15 cellular contexts compared by ENCODE assay signal in the genomic region with DNA sequence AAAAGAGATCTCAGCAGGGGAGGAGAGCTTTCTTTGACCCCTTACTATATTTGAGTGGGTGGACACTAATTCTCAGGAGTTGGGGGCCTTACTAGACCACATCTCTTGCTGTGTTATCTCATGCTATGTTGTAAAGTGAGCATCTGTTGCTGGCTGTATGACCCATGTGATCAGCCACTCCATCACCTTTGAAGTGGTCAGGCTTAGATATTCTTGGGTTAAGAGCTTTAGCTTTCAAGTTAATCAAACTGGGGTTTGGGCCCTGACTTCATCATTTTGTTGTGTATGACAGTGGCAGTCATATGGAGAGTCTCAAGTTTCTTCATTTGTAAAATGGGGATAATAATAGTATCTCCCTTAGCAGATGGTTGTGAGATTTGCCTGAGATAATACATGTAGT.
"Had no signal": no experiment of that assay in that cellular context is flagged by ENCODE, and none has a peak within 500 bp of the region (broad histone marks: within the 10 kb centered on the region; RNA-seq: fewer than 3 reads in every experiment).

No MANE protein-coding gene starts in this region.

- H3K27ac Mint-ChIP-seq: activated naive CD4-positive, alpha-beta T cell treated with anti-CD3 and anti-CD28 coated beads for 36 hours; activated T-helper 2 cell treated with anti-CD3 and anti-CD28 coated beads, Interferon-gamma antibody, Interleukin-2, Interleukin-4, amounts not matched to agents 10 μg/mL and 5 μg/mL and 100 μg/mL, durations not matched to agents 14 hours and 24 hours and 36 hours; effector memory CD8-positive, alpha-beta T cell; stimulated activated naive CD8-positive, alpha-beta T cell treated with anti-CD3 and anti-CD28 coated beads, Interleukin-15, Interleukin-2, amounts not matched to agents 100 ng/mL and 50 ng/mL, for 24 hours had no signal

- DNase-seq: activated naive CD4-positive, alpha-beta T cell treated with anti-CD3 and anti-CD28 coated beads for 36 hours; dermis blood vessel endothelial cell; effector memory CD8-positive, alpha-beta T cell; foreskin fibroblast; left cardiac atrium; lower lobe of right lung; naive thymus-derived CD8-positive, alpha-beta T cell; T-helper 1 cell; T1000; trophoblast cell had no signal

- H3K9me3 Mint-ChIP-seq: activated naive CD4-positive, alpha-beta T cell treated with anti-CD3 and anti-CD28 coated beads for 36 hours; activated T-helper 2 cell treated with anti-CD3 and anti-CD28 coated beads, Interferon-gamma antibody, Interleukin-2, Interleukin-4, amounts not matched to agents 10 μg/mL and 5 μg/mL and 100 μg/mL, durations not matched to agents 14 hours and 24 hours and 36 hours; effector memory CD8-positive, alpha-beta T cell; naive thymus-derived CD8-positive, alpha-beta T cell; stimulated activated naive CD8-positive, alpha-beta T cell treated with anti-CD3 and anti-CD28 coated beads, Interleukin-15, Interleukin-2, amounts not matched to agents 100 ng/mL and 50 ng/mL, for 24 hours had no signal

- H3K27ac ChIP-seq: lower lobe of right lung, prostate gland, right atrium auricular region, SK-N-MC had no signal

- H3K9me3 ChIP-seq: lower lobe of right lung, prostate gland, right atrium auricular region had no signal

- H3K27me3 Mint-ChIP-seq: effector memory CD8-positive, alpha-beta T cell; naive thymus-derived CD8-positive, alpha-beta T cell; stimulated activated naive CD8-positive, alpha-beta T cell treated with anti-CD3 and anti-CD28 coated beads, Interleukin-15, Interleukin-2, amounts not matched to agents 100 ng/mL and 50 ng/mL, for 24 hours had no signal

- H3K36me3 ChIP-seq: lower lobe of right lung, prostate gland had no signal

- H3K4me3 ChIP-seq: lower lobe of right lung, prostate gland, right atrium auricular region, SK-N-MC had no signal

- ATAC-seq: effector memory CD8-positive, alpha-beta T cell; lower lobe of right lung had no signal

- H3K4me3 Mint-ChIP-seq: activated naive CD4-positive, alpha-beta T cell treated with anti-CD3 and anti-CD28 coated beads for 36 hours; effector memory CD8-positive, alpha-beta T cell; stimulated activated naive CD8-positive, alpha-beta T cell treated with anti-CD3 and anti-CD28 coated beads, Interleukin-15, Interleukin-2, amounts not matched to agents 100 ng/mL and 50 ng/mL, for 24 hours had no signal

- H3K4me1 ChIP-seq: prostate gland had no signal

- H3K27me3 ChIP-seq: right atrium auricular region had no signal
